In genomic region chr5:40736103-40736875, GRCh38 we compare ENCODE assay signal across 8 cellular contexts. TPM values are rescaled to one million over a fixed set of nuclear protein-coding genes. Genes with fewer than 3 reads are reported as not detected.
A peak's percentile ranks its signal among the peaks of the same experiment; 100 is the strongest.
DNase-seq lines count a peak whose midpoint lies in the region; TF ChIP-seq lines count a peak whose summit lies in the region.

No MANE protein-coding gene starts in this region.

- peak; percentile 81 for TF ChIP-seq RAD21 in neural cell (conservative IDR thresholded peaks at IDR 0.05)

- H3K9ac ChIP-seq in KMS-11, result no peak overlapping the region
- no peak overlapping the region for H3K9ac ChIP-seq in neural cell (ENCODE audit: low read length)

- intact Hi-C loops in esophagus squamous epithelium (cut with DNase I), result no loop called here

- H3K4me3 ChIP-seq in KMS-11 (IDR thresholded peaks at IDR 0.05; ENCODE audit: insufficient read depth, low read depth, low read length) (no peak overlapping the region), esophagus squamous epithelium (no peak overlapping the region), neural cell (ENCODE audit: low read length) (no peak overlapping the region)

- no peaks in the 10 kb centered on the region for H3K9me2 ChIP-seq in neural cell (ENCODE audit: insufficient read depth, low read length)

- no peaks in the 10 kb centered on the region for H4K20me1 ChIP-seq in KMS-11 (ENCODE audit: insufficient read depth)
- H4K20me1 ChIP-seq in neural cell (ENCODE audit: insufficient read depth), result no peaks in the 10 kb centered on the region

- H3K27me3 ChIP-seq in KMS-11 (ENCODE audit: insufficient read depth, low read depth) (no peaks in the 10 kb centered on the region), esophagus squamous epithelium (no peaks in the 10 kb centered on the region), neural cell (ENCODE audit: insufficient read depth, low read depth, low read length) (no peaks in the 10 kb centered on the region)

- H3K9me3 ChIP-seq in esophagus squamous epithelium (no peaks in the 10 kb centered on the region), neural cell (ENCODE audit: low read length) (no peaks in the 10 kb centered on the region)

- no peak for TF ChIP-seq EP300 in neural cell (conservative IDR thresholded peaks at IDR 0.05; ENCODE audit: poor library complexity, severe bottlenecking)

- H2AFZ ChIP-seq in KMS-11 (ENCODE audit: low read depth) (no peak overlapping the region), neural cell (ENCODE audit: low read depth, low read length) (no peak overlapping the region)

- no peaks in the 10 kb centered on the region for H3K4me1 ChIP-seq in KMS-11 (ENCODE audit: low read depth, poor library complexity, severe bottlenecking)
- peaks cover 0 to 22% (median 0%) of the 10 kb centered on the region in 3 donors for H3K4me1 ChIP-seq in esophagus squamous epithelium

- H3K79me2 ChIP-seq in KMS-11 (ENCODE audit: insufficient read depth, low read depth) (no peaks in the 10 kb centered on the region), neural cell (replicated peaks; ENCODE audit: insufficient read depth, low read length) (peaks cover 3% of the 10 kb centered on the region)

- peak; percentile 43 for TF ChIP-seq CTCF in GM20000 (IDR thresholded peaks at IDR 0.05; ENCODE audit: extremely low read depth, missing control alignments)
- TF ChIP-seq CTCF in KMS-11 (conservative IDR thresholded peaks at IDR 0.05; ENCODE audit: low read depth, low read length), result peak; percentile 79
- TF ChIP-seq CTCF in esophagus squamous epithelium (IDR thresholded peaks at IDR 0.05), result peak; percentile 27 to 76 (median 63)
- peak; percentile 79 for TF ChIP-seq CTCF in neural cell (IDR thresholded peaks at IDR 0.05; ENCODE audit: poor library complexity, severe bottlenecking)

- H3K36me3 ChIP-seq in KMS-11 (ENCODE audit: insufficient read depth) (no peaks in the 10 kb centered on the region), esophagus squamous epithelium (peaks cover 0 to 29% (median 0%) of the 10 kb centered on the region in 3 donors), neural cell (ENCODE audit: insufficient read depth, low read length) (peaks cover 10% of the 10 kb centered on the region)

- no peaks in the 10 kb centered on the region for H3F3A ChIP-seq in neural cell (ENCODE audit: insufficient read depth, low read length, poor library complexity, severe bottlenecking)

- no peak overlapping the region for H3K4me2 ChIP-seq in KMS-11
- H3K4me2 ChIP-seq in neural cell (ENCODE audit: low read length), result no peak overlapping the region

- DNase-seq in EH (ENCODE audit: low read depth) (peak; percentile 66), GM20000 (ENCODE audit: low spot score) (peak; percentile 51), SK-N-DZ (ENCODE audit: low spot score) (peak; percentile 23), esophagus squamous epithelium (lab: John Stamatoyannopoulos, UW) (no peak), mesenteric fat pad (ENCODE audit: low spot score) (no peak)
- no peak for DNase-seq in NK-92 treated with Interleukin-12 subunit alpha and Interleukin-12 subunit beta, amount 100 ng/mL, for 24 hours (lab: John Stamatoyannopoulos, UW)

- no peak for TF ChIP-seq POLR2A in esophagus squamous epithelium (IDR thresholded peaks at IDR 0.05)

- H3K27ac ChIP-seq in KMS-11 (no peak overlapping the region), esophagus squamous epithelium (no peak overlapping the region), neural cell (ENCODE audit: low read length) (no peak overlapping the region)

- 0 to 7% methylated on average over 1 of the region's 1 CpG for WGBS in esophagus squamous epithelium, 2 donors

TF ChIP-seq in neural cell, 6 proteins besides CTCF, POLR2A, EP300 and RAD21:
- TF ChIP-seq SMC3 (conservative IDR thresholded peaks at IDR 0.05; ENCODE audit: poor library complexity), result peak; percentile 79
- no peak for TF ChIP-seq EZH2 (IDR thresholded peaks at IDR 0.05; ENCODE audit: borderline replicate concordance, insufficient read depth, low read length, poor library complexity, severe bottlenecking)

RNA-seq across cellular contexts. Expression of gene TTC33, which starts 19.5 kb away (rescaled TPM):
- polyA plus RNA-seq in SK-N-DZ (2014; cell fraction: cytosol; rRNA removed), result 23.7 and 23.9 TPM in 2 replicates
- 9.2 and 12.9 TPM in 2 replicates for polyA plus RNA-seq in SK-N-DZ (2014; cell fraction: nucleus; rRNA removed)
- total RNA-seq in esophagus squamous epithelium (10 to 100 TPM in 1 of 4 donors, 1 to 10 TPM in 3; 5.0 to 12.6 (median 7.0) TPM), mesenteric fat pad (7.9 TPM)
- 53.1 and 73.5 TPM in 2 replicates for polyA plus RNA-seq in neural cell
- 99.8 and 105 TPM in 2 replicates for polyA minus RNA-seq in neural cell

RNA-seq across cellular contexts. Expression of gene PTGER4, which starts 56.6 kb away (rescaled TPM):
- not detected in 2 replicates for polyA plus RNA-seq in SK-N-DZ (2014; cell fraction: cytosol; rRNA removed)
- polyA plus RNA-seq in SK-N-DZ (2014; cell fraction: nucleus; rRNA removed), result not detected in 2 replicates
- 10 to 100 TPM in 2 of 4 donors, 1 to 10 TPM in 2; 7.1 to 21.9 (median 11.6) TPM for total RNA-seq in esophagus squamous epithelium
- polyA plus RNA-seq in neural cell, result 6.2 and 12.0 TPM in 2 replicates
- 12.7 and 13.9 TPM in 2 replicates for polyA minus RNA-seq in neural cell
- total RNA-seq in mesenteric fat pad, result 14.8 TPM

Comparison
In these comparisons a context has a peak if more than half of its experiments do, and no peak if none do; other contexts are left out.
1. DNase-seq: peak in EH (single experiment), GM20000 (single experiment) and SK-N-DZ (single experiment); none in esophagus squamous epithelium (single experiment), NK-92 treated with Interleukin-12 subunit alpha and Interleukin-12 subunit beta, amount 100 ng/mL, for 24 hours (single experiment) and mesenteric fat pad (single experiment).
2. Peak in every context shown above with its lines, with median percentiles within 50 percentile points of each other: CTCF ChIP-seq.